8 cellular contexts compared by ENCODE assay signal in genomic region chr4:121726642-121727268, GRCh38.
DNase-seq lines count a peak whose midpoint lies in the region; ATAC-seq, FAIRE-seq and TF ChIP-seq lines count a peak whose summit lies in the region.

No MANE protein-coding gene starts in this region.

- H3K9me3 ChIP-seq in tibial artery, result no peaks in the 10 kb centered on the region

- intact Hi-C loops in tibial artery (cut with DNase I; ENCODE audit: low total_unique reads), result loop anchor here (5.0 kb wide), 1 partner anchor 359 kb away; no protein-coding TSS in a partner anchor

- peak; percentile 63 for DNase-seq in NCI-H2107 treated with DMSO at 0.1 percent for 48 hours (lab: John Stamatoyannopoulos, UW; ENCODE audit: unreplicated experiment)
- DNase-seq in NCI-H2107 (lab: John Stamatoyannopoulos, UW), result no peak
- DNase-seq in GM19239 (ENCODE audit: insufficient read length, low spot score), result peak; percentile 23
- DNase-seq in NOMO-1 (lab: John Stamatoyannopoulos, UW; ENCODE audit: unreplicated experiment in 2 of 2), result peak; percentile 11 to 71
- DNase-seq in brain microvascular endothelial cell, result peak; percentile 48
- DNase-seq in kidney tubule cell (ENCODE audit: low spot score), result peak; percentile 77
- no peak for DNase-seq in tibial artery

- FAIRE-seq in GM19239 (lab: Jason Lieb, UNC), result peak; percentile 77

- H3K36me3 ChIP-seq in brain microvascular endothelial cell (replicated peaks) (no peaks in the 10 kb centered on the region), tibial artery (no peaks in the 10 kb centered on the region)

- ATAC-seq in HG03135 (IDR thresholded peaks at IDR 0.05; ENCODE audit: unreplicated experiment), result peak; percentile 95

- H3K27me3 ChIP-seq in brain microvascular endothelial cell (replicated peaks), result no peaks in the 10 kb centered on the region
- H3K27me3 ChIP-seq in tibial artery, result no peaks in the 10 kb centered on the region

- H3K4me1 ChIP-seq in tibial artery, result no peaks in the 10 kb centered on the region

- TF ChIP-seq CTCF in brain microvascular endothelial cell (IDR thresholded peaks at IDR 0.05; ENCODE audit: low read depth, low read length, missing control alignments) (peak; percentile 60), tibial artery (IDR thresholded peaks at IDR 0.05) (peak; percentile 60 to 74)

- in situ Hi-C loops in brain microvascular endothelial cell (cut with HindIII; ENCODE audit: low pct_ligation_motif_present, low sequenced_read_pairs), result no loop called here

- peak overlapping the region; percentile 77 for H3K27ac ChIP-seq in brain microvascular endothelial cell
- no peak overlapping the region for H3K27ac ChIP-seq in tibial artery

- H3K4me3 ChIP-seq in brain microvascular endothelial cell (ENCODE audit: low read depth, low read length) (no peak overlapping the region), tibial artery (no peak overlapping the region)

Comparison
In these comparisons a context has a peak if more than half of its experiments do, and no peak if none do; other contexts are left out.
1. DNase-seq: peak in NCI-H2107 treated with DMSO at 0.1 percent for 48 hours (single experiment), GM19239 (single experiment), NOMO-1 (2 of 2), brain microvascular endothelial cell (single experiment) and kidney tubule cell (single experiment); none in NCI-H2107 (single experiment) and tibial artery (0 of 2).